8 cellular contexts compared by ENCODE assay signal in the genomic region with DNA sequence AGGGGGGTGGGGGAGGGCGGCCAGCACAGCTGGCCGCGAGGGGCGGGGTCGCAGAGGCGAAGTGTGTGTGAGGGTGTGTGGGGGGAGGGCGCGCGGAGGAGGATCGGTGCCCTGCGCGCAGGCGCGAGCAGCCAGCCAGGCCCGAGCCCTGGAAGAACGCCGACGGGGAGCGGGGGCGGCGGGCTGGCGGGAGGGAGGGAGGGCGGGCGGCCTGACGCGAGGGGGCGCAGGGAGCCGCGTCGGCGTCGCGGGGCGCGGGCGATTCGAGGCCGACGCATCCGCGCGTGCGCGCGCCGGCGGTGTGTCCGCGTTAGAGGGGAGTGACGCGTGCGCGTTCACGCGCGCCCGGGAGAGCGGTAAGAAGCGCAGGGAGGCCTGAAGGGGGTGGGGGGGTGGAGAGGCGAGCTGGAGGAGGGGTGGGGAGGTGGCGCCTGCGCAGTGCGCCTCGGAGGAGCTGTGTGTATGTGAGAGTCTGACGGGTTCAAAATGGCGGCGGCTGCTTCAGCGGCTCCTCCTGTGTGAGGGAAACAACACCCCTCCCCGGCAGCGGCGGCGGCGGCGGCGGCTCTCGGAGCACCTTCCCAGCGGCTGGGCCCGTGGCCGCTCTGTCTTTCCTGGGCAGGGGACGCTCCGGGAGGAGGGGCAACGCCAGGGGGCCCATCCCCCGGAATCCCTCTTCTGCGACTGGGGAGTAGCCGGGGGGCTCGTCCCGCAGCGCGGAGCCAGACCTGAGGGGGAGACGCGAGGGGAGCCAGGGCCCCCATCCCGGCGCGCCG. TPM values are rescaled to one million over a fixed set of nuclear protein-coding genes. Genes with fewer than 3 reads are reported as not detected.
A peak's percentile ranks its signal among the peaks of the same experiment; 100 is the strongest.
DNase-seq lines count a peak whose midpoint lies in the region; ATAC-seq lines count a peak whose summit lies in the region.

A gene (plus strand): TSS at position 463 of the 776 bp plus-strand sequence. CDS start 2,054 bp downstream, outside the sequence.

- H3K4me2 ChIP-seq in BLaER1 treated with 17β-estradiol and CSF1 and Interleukin-3, amounts not matched to agents 10 nM and 100 nM = peak within 1 kb of the TSS; percentile 93 to 99 (median 97)

- peaks cover 17 to 38% (median 31%) of the 10 kb centered on the region in 11 experiments for H3K27me3 ChIP-seq in BLaER1 treated with 17β-estradiol and CSF1 and Interleukin-3, amounts not matched to agents 10 nM and 100 nM

- peak within 1 kb of the TSS; percentile 96 to 100 (median 99) for H3K27ac ChIP-seq in BLaER1 treated with 17β-estradiol and CSF1 and Interleukin-3, amounts not matched to agents 10 nM and 100 nM

- peaks cover 28 to 63% (median 42%) of the 10 kb centered on the region in 10 experiments for H3K4me1 ChIP-seq in BLaER1 treated with 17β-estradiol and CSF1 and Interleukin-3, amounts not matched to agents 10 nM and 100 nM

- DNase-seq in NCI-H748 (lab: John Stamatoyannopoulos, UW; ENCODE audit: unreplicated experiment) (peak; percentile 99), dedifferentiated amniotic fluid mesenchymal stem cell (ENCODE audit: extremely low spot score) (peak; percentile 97), left lobe of liver (ENCODE audit: low spot score) (peak; percentile 99)
- DNase-seq in activated CD4-positive, alpha-beta T cell treated with anti-CD3 and anti-CD28 coated beads, Interleukin-2, amount 50 U/mL, for 24 hours (ENCODE audit: low read depth in 1 of 2, low spot score in 1 of 2) = peak; percentile 90 to 98
- peak; percentile 98 for DNase-seq in stimulated activated CD4-positive, alpha-beta T cell treated with anti-CD3 and anti-CD28 coated beads, Interleukin-2, amount 100 ng/mL, for 24 hours

- ATAC-seq in GM19395 (IDR thresholded peaks at IDR 0.05; ENCODE audit: unreplicated experiment) (peak; percentile 68), HG03558 (IDR thresholded peaks at IDR 0.05; ENCODE audit: extremely low read depth, unreplicated experiment) (peak; percentile 35), left lobe of liver (peak; percentile 81)

- peaks cover 20 to 47% (median 38%) of the 10 kb centered on the region in 11 experiments for H4K20me1 ChIP-seq in BLaER1 treated with 17β-estradiol and CSF1 and Interleukin-3, amounts not matched to agents 10 nM and 100 nM

- no peaks in the 10 kb centered on the region for H3K9me3 ChIP-seq in BLaER1 treated with 17β-estradiol and CSF1 and Interleukin-3, amounts not matched to agents 10 nM and 100 nM (replicated peaks in 1 of 11)

- H3K4me3 ChIP-seq in BLaER1 treated with 17β-estradiol and CSF1 and Interleukin-3, amounts not matched to agents 10 nM and 100 nM = peak within 1 kb of the TSS; percentile 89 to 100 (median 99)

- peak within 1 kb of the TSS; percentile 98 to 100 (median 100) for H3K9ac ChIP-seq in BLaER1 treated with 17β-estradiol and CSF1 and Interleukin-3, amounts not matched to agents 10 nM and 100 nM

- H3K36me3 ChIP-seq in BLaER1 treated with 17β-estradiol and CSF1 and Interleukin-3, amounts not matched to agents 10 nM and 100 nM = peaks cover 12 to 23% (median 19%) of the 10 kb centered on the region in 11 experiments; a peak in 21 of 22 replicates

RNA-seq across cellular contexts. Expression of the gene that starts here (rescaled TPM):
- total RNA-seq in left lobe of liver = 39.0 TPM

Comparison
In these comparisons a context has a peak if more than half of its experiments do, and no peak if none do; other contexts are left out.
1. Peak in every context shown above with its lines: DNase-seq, ATAC-seq, H3K4me3 ChIP-seq and H3K27ac ChIP-seq.